ENCODE assay signal across 13 cellular contexts in genomic region chr6:31717499-31718222, GRCh38. TPM values are rescaled to one million over a fixed set of nuclear protein-coding genes. Genes with fewer than 3 reads are reported as not detected.
DNase-seq lines count a peak whose midpoint lies in the region; ATAC-seq and TF ChIP-seq lines count a peak whose summit lies in the region.
"Had no signal": no experiment of that assay in that cellular context is flagged by ENCODE, and none has a peak within 500 bp of the region (broad histone marks: within the 10 kb centered on the region; RNA-seq: fewer than 3 reads in every experiment).

No MANE protein-coding gene starts in this region.

- H3K9me2 ChIP-seq in GM23338 (ENCODE audit: insufficient read depth), result no peaks in the 10 kb centered on the region

- no peak overlapping the region for H3K9ac ChIP-seq in neuronal stem cell (ENCODE audit: low read depth, low read length, poor library complexity)

- H3K9me3 ChIP-seq in neuronal stem cell (replicated peaks in 1 of 2; ENCODE audit: control insufficient read depth in 2 of 2, insufficient read depth in 1 of 2, low read depth in 1 of 2, low read length in 2 of 2), result no peaks in the 10 kb centered on the region

- no peak overlapping the region for H2BK120ac ChIP-seq in neuronal stem cell (ENCODE audit: low read depth, low read length)

- no peaks in the 10 kb centered on the region for H3K79me1 ChIP-seq in neuronal stem cell (ENCODE audit: low read depth, low read length)

- DNase-seq in GM23338 (ENCODE audit: low spot score) (peak; percentile 83), NCI-H69 (lab: John Stamatoyannopoulos, UW) (peak; percentile 71), epithelial cell of proximal tubule (ENCODE audit: low read depth) (no peak), neuronal stem cell (ENCODE audit: low spot score) (no peak), T-helper 1 cell (no peak), GM13976 (ENCODE audit: low spot score) (no peak), retina (no peak)
- DNase-seq: activated CD4-positive, alpha-beta T cell treated with anti-CD3 and anti-CD28 coated beads, Interleukin-2, amount 50 U/mL, for 4 hours; activated effector memory CD4-positive, alpha-beta T cell treated with Interleukin-2 at 50 U/mL for 16 hours; midbrain had no signal

- H2AK5ac ChIP-seq in neuronal stem cell (ENCODE audit: low read depth, low read length), result peak overlapping the region; percentile 71

- H3K4me3 ChIP-seq in GM23338 (no peak overlapping the region), epithelial cell of proximal tubule (ENCODE audit: low read depth, low read length) (no peak overlapping the region), neuronal stem cell (ENCODE audit: low read length in 2 of 2) (no peak overlapping the region)

- H2BK5ac ChIP-seq in neuronal stem cell (ENCODE audit: low read length), result no peak overlapping the region

- no peaks in the 10 kb centered on the region for H3K36me3 ChIP-seq in GM23338 (ENCODE audit: insufficient read depth)
- H3K36me3 ChIP-seq in neuronal stem cell (replicated peaks in 1 of 2; ENCODE audit: control insufficient read depth in 2 of 2, insufficient read depth in 2 of 2, low read length in 2 of 2), result no peaks in the 10 kb centered on the region

- H4K20me1 ChIP-seq in GM23338 (replicated peaks; ENCODE audit: insufficient read depth), result no peaks in the 10 kb centered on the region

- WGBS in neuronal stem cell (ENCODE audit: extremely low coverage in 2 of 2, insufficient read length in 2 of 2, insufficient replicate concordance in 1 of 2), 2 donors, result no CpG with 5 or more reads among the region's 10 CpGs

- H3K27ac ChIP-seq in GM23338 (ENCODE audit: low read depth) (no peak overlapping the region), neuronal stem cell (replicated peaks; ENCODE audit: low read length) (no peak overlapping the region)

- H3K36me3 Mint-ChIP-seq in GM23338 (ENCODE audit: low read depth), result no peaks in the 10 kb centered on the region; the same call in 2 of the 3 replicates

- H4K8ac ChIP-seq in neuronal stem cell (ENCODE audit: low read depth, low read length), result no peak overlapping the region

- H3K18ac ChIP-seq in neuronal stem cell (ENCODE audit: low read length), result no peak overlapping the region

- no peak overlapping the region for H2BK15ac ChIP-seq in neuronal stem cell (ENCODE audit: low read length)

- H3K27me3 ChIP-seq in GM23338 (ENCODE audit: insufficient read depth) (no peaks in the 10 kb centered on the region), neuronal stem cell (ENCODE audit: control insufficient read depth in 3 of 3, insufficient read depth in 3 of 3, low read depth in 1 of 3, low read length in 3 of 3) (peaks cover 0 to 3% (median 0%) of the 10 kb centered on the region in 3 experiments)

- no peaks in the 10 kb centered on the region for H3K9me3 Mint-ChIP-seq in GM23338

- H3K4me1 Mint-ChIP-seq in GM23338, result peaks cover 39% of the 10 kb centered on the region

- no peak overlapping the region for H2BK12ac ChIP-seq in neuronal stem cell (ENCODE audit: low read length)

- peak overlapping the region; percentile 71 for H3K23ac ChIP-seq in neuronal stem cell (ENCODE audit: low read depth, low read length, poor library complexity)

- H3K4me2 ChIP-seq in GM23338 (peak overlapping the region; percentile 19), neuronal stem cell (ENCODE audit: insufficient read depth, low read length, poor library complexity, severe bottlenecking) (no peak overlapping the region)

- H3K14ac ChIP-seq in neuronal stem cell (ENCODE audit: low read length), result no peak overlapping the region

- no peak overlapping the region for H3K4ac ChIP-seq in neuronal stem cell (ENCODE audit: low read length)

- peak overlapping the region; percentile 10 for H3K27ac Mint-ChIP-seq in GM23338

- H3K4me1 ChIP-seq in GM23338 (ENCODE audit: insufficient read depth), result peaks cover 34% of the 10 kb centered on the region
- peaks cover 13 to 14% of the 10 kb centered on the region in 2 donors for H3K4me1 ChIP-seq in neuronal stem cell (ENCODE audit: control insufficient read depth in 2 of 2, insufficient read depth in 1 of 2, low read depth in 1 of 2, low read length in 2 of 2)

- peaks cover 19% of the 10 kb centered on the region for H3K27me3 Mint-ChIP-seq in GM23338 (ENCODE audit: insufficient read depth, low read depth, poor library complexity)

- in situ Hi-C loops in GM13976 (cut with MboI; ENCODE audit: low sequenced_read_pairs, unreplicated experiment), result no loop called here

- H3K79me2 ChIP-seq in GM23338 (replicated peaks; ENCODE audit: insufficient read depth), result no peaks in the 10 kb centered on the region

- no peak overlapping the region for H4K91ac ChIP-seq in neuronal stem cell (ENCODE audit: low read depth, low read length, poor library complexity)

- ATAC-seq in GM23338 (peak; percentile 82), GM18861 (IDR thresholded peaks at IDR 0.05; ENCODE audit: unreplicated experiment) (no peak)

- no peak overlapping the region; the same call in 2 of the 3 replicates for H3K4me3 Mint-ChIP-seq in GM23338

- peak overlapping the region; percentile 72 for H2AFZ ChIP-seq in GM23338
- H2AFZ ChIP-seq in neuronal stem cell (ENCODE audit: low read length), result no peak overlapping the region

- no peaks in the 10 kb centered on the region for H3F3A ChIP-seq in GM23338 (replicated peaks; ENCODE audit: low read depth)

- TF ChIP-seq CTCF in GM23338 (conservative IDR thresholded peaks at IDR 0.05; ENCODE audit: low read depth in 2 of 2) (peak; percentile 64 to 67), epithelial cell of proximal tubule (conservative IDR thresholded peaks at IDR 0.05; ENCODE audit: low read depth, low read length) (peak; percentile 20), GM13976 (IDR thresholded peaks at IDR 0.05; ENCODE audit: borderline replicate concordance, control extremely low read depth, extremely low read depth, insufficient read depth, missing control alignments) (no peak)

TF ChIP-seq in GM23338, 12 proteins besides CTCF, POLR2A, EP300 and RAD21:
- TF ChIP-seq CREB1 (CRISPR knock-in tag; IDR thresholded peaks at IDR 0.05; ENCODE audit: low read depth) (peak; percentile 48), EZH2phosphoT487 (IDR thresholded peaks at IDR 0.05; ENCODE audit: unreplicated experiment) (no peak), POLR2AphosphoS5 (IDR thresholded peaks at IDR 0.05; ENCODE audit: low read depth) (no peak)

RNA-seq across cellular contexts. Expression of gene LY6G6D, which starts 2.5 kb away (rescaled TPM):
- total RNA-seq in GM23338 (2014; rRNA removed; shearing (Covaris generic)), result not detected in 2 replicates
- not detected in 2 replicates for polyA plus RNA-seq in GM23338 (2016; fragmentation: Nextera tagmentation; extraction: Ambion mirVana)
- total RNA-seq in epithelial cell of proximal tubule, result not detected in 2 replicates
- not detected for polyA plus RNA-seq in neuronal stem cell (2013, experiment 1 of 2)
- polyA plus RNA-seq in neuronal stem cell (2013, experiment 2 of 2), result not detected
- total RNA-seq: renal cortical epithelial cell; T-helper 1 cell treated with Interleukin-12 subunit alpha and Interleukin-12 subunit beta and Interleukin-4 antibody, amounts not matched to agents 30 ng/mL and 1 ng/mL, for 36 hours had no signal

RNA-seq across cellular contexts. Expression of gene LY6G6C, which starts 3.9 kb away (rescaled TPM):
- not detected in 2 replicates for total RNA-seq in GM23338 (2014; rRNA removed; shearing (Covaris generic))
- polyA plus RNA-seq in GM23338 (2016; fragmentation: Nextera tagmentation; extraction: Ambion mirVana), result 0.23 TPM in 1 of 2 replicates, not detected in the other
- total RNA-seq in epithelial cell of proximal tubule, result not detected in 2 replicates
- polyA plus RNA-seq in neuronal stem cell (2013, experiment 1 of 2), result 0.57 TPM
- polyA plus RNA-seq in neuronal stem cell (2013, experiment 2 of 2), result 0.66 TPM
- total RNA-seq: renal cortical epithelial cell; T-helper 1 cell treated with Interleukin-12 subunit alpha and Interleukin-12 subunit beta and Interleukin-4 antibody, amounts not matched to agents 30 ng/mL and 1 ng/mL, for 36 hours had no signal

RNA-seq across cellular contexts. Expression of gene MPIG6B, which starts 5.5 kb away (rescaled TPM):
- not detected in 2 replicates for total RNA-seq in GM23338 (2014; rRNA removed; shearing (Covaris generic))
- polyA plus RNA-seq in GM23338 (2016; fragmentation: Nextera tagmentation; extraction: Ambion mirVana), result 0.12 and 0.13 TPM in 2 replicates
- total RNA-seq in epithelial cell of proximal tubule, result not detected in 2 replicates
- not detected for polyA plus RNA-seq in neuronal stem cell (2013, experiment 1 of 2)
- polyA plus RNA-seq in neuronal stem cell (2013, experiment 2 of 2), result not detected
- total RNA-seq: renal cortical epithelial cell; T-helper 1 cell treated with Interleukin-12 subunit alpha and Interleukin-12 subunit beta and Interleukin-4 antibody, amounts not matched to agents 30 ng/mL and 1 ng/mL, for 36 hours had no signal

RNA-seq across cellular contexts. Expression of gene LY6G6F, which starts 11.0 kb away (rescaled TPM):
- total RNA-seq in GM23338 (2014; rRNA removed; shearing (Covaris generic)), result not detected in 2 replicates
- not detected in 2 replicates for polyA plus RNA-seq in GM23338 (2016; fragmentation: Nextera tagmentation; extraction: Ambion mirVana)
- not detected in 2 replicates for total RNA-seq in epithelial cell of proximal tubule
- polyA plus RNA-seq in neuronal stem cell (2013, experiment 1 of 2), result not detected
- not detected for polyA plus RNA-seq in neuronal stem cell (2013, experiment 2 of 2)
- total RNA-seq: renal cortical epithelial cell; T-helper 1 cell treated with Interleukin-12 subunit alpha and Interleukin-12 subunit beta and Interleukin-4 antibody, amounts not matched to agents 30 ng/mL and 1 ng/mL, for 36 hours had no signal

RNA-seq across cellular contexts. Expression of gene DDAH2, which starts 11.4 kb away (rescaled TPM):
- total RNA-seq in GM23338 (2014; rRNA removed; shearing (Covaris generic)), result 58.7 and 62.2 TPM in 2 replicates
- polyA plus RNA-seq in GM23338 (2016; fragmentation: Nextera tagmentation; extraction: Ambion mirVana), result 65.0 and 65.1 TPM in 2 replicates
- 61.1 and 87.2 TPM in 2 replicates for total RNA-seq in epithelial cell of proximal tubule
- 115 TPM for polyA plus RNA-seq in neuronal stem cell (2013, experiment 1 of 2)
- 115 TPM for polyA plus RNA-seq in neuronal stem cell (2013, experiment 2 of 2)

Comparison
In these comparisons a context has a peak if more than half of its experiments do, and no peak if none do; other contexts are left out.
1. DNase-seq: peak in GM23338 (single experiment) and NCI-H69 (single experiment); none in epithelial cell of proximal tubule (single experiment), neuronal stem cell (single experiment), T-helper 1 cell (0 of 5), GM13976 (single experiment) and retina (single experiment).